35 cellular contexts compared by ENCODE assay signal in genomic region chr3:73101916-73102315, GRCh38.
"Had no signal": no experiment of that assay in that cellular context is flagged by ENCODE, and none has a peak within 500 bp of the region (broad histone marks: within the 10 kb centered on the region; RNA-seq: fewer than 3 reads in every experiment).

No MANE protein-coding gene starts in this region.

- ATAC-seq: Right ventricle myocardium inferior had no signal

- DNase-seq: activated B cell treated with CpG ODN at 0.5 μM for 24 hours; activated CD4-positive, alpha-beta memory T cell treated with anti-CD3 and anti-CD28 coated beads for 36 hours; activated CD4-positive, alpha-beta T cell treated with anti-CD3 and anti-CD28 coated beads for 4 hours; activated CD4-positive, alpha-beta T cell treated with anti-CD3 and anti-CD28 coated beads, Interleukin-2, amount 50 U/mL, for 1 hour; activated CD4-positive, CD25-positive, alpha-beta regulatory T cell treated with anti-CD3 and anti-CD28 coated beads, Interleukin-2, amount 50 U/mL, for 72 hours; activated CD8-positive, alpha-beta memory T cell treated with anti-CD3 and anti-CD28 coated beads, Interleukin-2, amount 50 U/mL, for 4 hours; activated effector memory CD4-positive, alpha-beta T cell treated with anti-CD3 and anti-CD28 coated beads, Interleukin-2, amount 50 U/mL, for 16 hours; activated naive CD4-positive, alpha-beta T cell; activated naive CD4-positive, alpha-beta T cell treated with anti-CD3 and anti-CD28 coated beads, Interleukin-2, amount 50 U/mL, for 16 hours; activated naive CD8-positive, alpha-beta T cell treated with anti-CD3 and anti-CD28 coated beads for 36 hours; activated T-cell treated with anti-CD3 and anti-CD28 coated beads for 4 hours; activated T-cell treated with anti-CD3 and anti-CD28 coated beads, Interleukin-2, amount 50 U/mL, for 72 hours; amniotic stem cell; aorta; brain microvascular endothelial cell; Kasumi-1; KG1; MG63; NCI-H1048; NCI-H1105 treated with DMSO at 0.1 percent for 48 hours; NCI-H1436; NCI-H1694; NCI-H1930; NCI-H2081 treated with DMSO at 0.1 percent for 48 hours; NCI-H226; NCI-H446 treated with DMSO at 0.1 percent for 48 hours; NCI-H524; PC-9; SIG-M5; T-helper 1 cell; T-helper 2 cell; T-helper 9 cell had no signal

- H3K27ac ChIP-seq: brain microvascular endothelial cell, PC-9, RWPE1, VCaP had no signal
